15 cellular contexts compared by ENCODE assay signal in the genomic region with DNA sequence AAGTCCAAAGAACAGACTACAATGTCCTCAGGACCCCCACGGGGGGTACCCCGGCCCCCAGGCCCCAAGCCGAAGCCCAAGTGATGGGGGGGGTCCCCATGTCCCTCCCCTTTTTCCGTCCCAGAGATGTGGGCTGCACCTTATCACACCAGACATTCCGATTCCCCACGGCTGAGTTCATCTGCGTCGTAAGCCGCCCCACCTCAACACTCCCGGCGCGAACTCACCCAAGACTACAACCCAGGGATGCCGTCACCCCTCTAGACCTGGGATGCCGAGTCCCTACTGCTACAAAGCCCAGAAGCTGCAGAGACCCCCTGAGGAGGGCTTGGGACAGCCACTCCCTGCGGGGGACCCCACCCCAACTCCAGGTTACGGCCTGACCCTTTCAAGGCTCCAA. TPM values are rescaled to one million over a fixed set of nuclear protein-coding genes. Genes with fewer than 3 reads are reported as not detected.
DNase-seq lines count a peak whose midpoint lies in the region; ATAC-seq and TF ChIP-seq lines count a peak whose summit lies in the region.
"Had no signal": no experiment of that assay in that cellular context is flagged by ENCODE, and none has a peak within 500 bp of the region (broad histone marks: within the 10 kb centered on the region; RNA-seq: fewer than 3 reads in every experiment).

No MANE protein-coding gene starts in this region.

- no peak for TF ChIP-seq CTCF in H9 (conservative IDR thresholded peaks at IDR 0.05)
- no peak for TF ChIP-seq CTCF in GM20000 (IDR thresholded peaks at IDR 0.05; ENCODE audit: extremely low read depth, missing control alignments)

- no peak overlapping the region for H4K91ac ChIP-seq in H9 (ENCODE audit: insufficient read length, low read depth, low read length)

- no peak overlapping the region for H2AK5ac ChIP-seq in H9 (ENCODE audit: insufficient read length, low read length)

- H3K23ac ChIP-seq in H9 (ENCODE audit: insufficient read length, low read depth, low read length): no peak overlapping the region

- no peaks in the 10 kb centered on the region for H3K79me1 ChIP-seq in H9 (ENCODE audit: insufficient read depth, low read depth, low read length, poor library complexity, severe bottlenecking)

- no peak overlapping the region for H2BK15ac ChIP-seq in H9 (ENCODE audit: low read depth, low read length)

- H3K27ac Mint-ChIP-seq in H9: peak overlapping the region; percentile 89 to 94 (median 91); a peak in 5 of 7 replicates
- peak overlapping the region; percentile 81 for H3K27ac Mint-ChIP-seq in stimulated activated effector memory CD8-positive, alpha-beta T cell treated with anti-CD3 and anti-CD28 coated beads, Interleukin-12 subunit alpha, Interleukin-12 subunit beta, amount 100 ng/mL, for 72 hours
- H3K27ac Mint-ChIP-seq: activated T-cell treated with anti-CD3 and anti-CD28 coated beads, Interleukin-2, amount 50 U/mL, for 72 hours; naive thymus-derived CD4-positive, alpha-beta T cell had no signal

- no peaks in the 10 kb centered on the region for H3K4me1 ChIP-seq in H9 (ENCODE audit: insufficient read depth, low read length)

- no peaks in the 10 kb centered on the region; a peak in 1 of 5 replicates for H3K9me3 Mint-ChIP-seq in H9
- H3K9me3 Mint-ChIP-seq in stimulated activated effector memory CD8-positive, alpha-beta T cell treated with anti-CD3 and anti-CD28 coated beads, Interleukin-12 subunit alpha, Interleukin-12 subunit beta, amount 100 ng/mL, for 72 hours: no peaks in the 10 kb centered on the region
- H3K9me3 Mint-ChIP-seq: activated T-cell treated with anti-CD3 and anti-CD28 coated beads, Interleukin-2, amount 50 U/mL, for 72 hours; naive thymus-derived CD4-positive, alpha-beta T cell; stimulated activated naive CD8-positive, alpha-beta T cell treated with anti-CD3 and anti-CD28 coated beads, Interleukin-15, amount 100 ng/mL, for 72 hours had no signal

- no peak overlapping the region for H3T11ph ChIP-seq in H9 (ENCODE audit: low read length)

- H3K27me3 Mint-ChIP-seq in H9 (ENCODE audit: low read depth): no peaks in the 10 kb centered on the region
- H3K27me3 Mint-ChIP-seq: naive thymus-derived CD4-positive, alpha-beta T cell; stimulated activated naive CD8-positive, alpha-beta T cell treated with anti-CD3 and anti-CD28 coated beads, Interleukin-15, amount 100 ng/mL, for 72 hours had no signal

- H2BK12ac ChIP-seq in H9 (ENCODE audit: insufficient read length, low read depth, low read length): no peak overlapping the region

- no peaks in the 10 kb centered on the region for H4K20me1 ChIP-seq in H9 (ENCODE audit: control insufficient read depth, insufficient read depth, insufficient read length)

- no peak overlapping the region for H2BK20ac ChIP-seq in H9 (ENCODE audit: low read depth, low read length, poor library complexity, severe bottlenecking)

- WGBS in H9 (ENCODE audit: extremely low coverage, insufficient read length, low lambda C conversion rate): no CpG with 5 or more reads among the region's 16 CpGs

- no peaks in the 10 kb centered on the region for H3K23me2 ChIP-seq in H9 (ENCODE audit: insufficient read length, low read depth, low read length, poor library complexity, severe bottlenecking)

- no peak overlapping the region for H4K8ac ChIP-seq in H9 (replicated peaks; ENCODE audit: insufficient read length, low read depth, low read length)

- no peak overlapping the region for H3K4me3 Mint-ChIP-seq in H9
- no peak overlapping the region for H3K4me3 Mint-ChIP-seq in stimulated activated effector memory CD8-positive, alpha-beta T cell treated with anti-CD3 and anti-CD28 coated beads, Interleukin-12 subunit alpha, Interleukin-12 subunit beta, amount 100 ng/mL, for 72 hours
- H3K4me3 Mint-ChIP-seq: activated T-cell treated with anti-CD3 and anti-CD28 coated beads, Interleukin-2, amount 50 U/mL, for 72 hours; naive thymus-derived CD4-positive, alpha-beta T cell; stimulated activated naive CD8-positive, alpha-beta T cell treated with anti-CD3 and anti-CD28 coated beads, Interleukin-15, amount 100 ng/mL, for 72 hours had no signal

- H2BK120ac ChIP-seq in H9 (ENCODE audit: low read depth, low read length, poor library complexity, severe bottlenecking): no peak overlapping the region

- H3K4ac ChIP-seq in H9 (ENCODE audit: low read depth, low read length): no peak overlapping the region

- no peak overlapping the region for H3K56ac ChIP-seq in H9 (ENCODE audit: insufficient read length, low read depth, low read length)

- no peak overlapping the region for H2AFZ ChIP-seq in H9 (ENCODE audit: low read length)

- H3K14ac ChIP-seq in H9 (ENCODE audit: insufficient read depth, low read length): no peak overlapping the region

- H3K18ac ChIP-seq in H9 (ENCODE audit: insufficient read length, low read depth, low read length): no peak overlapping the region

- H3K4me2 ChIP-seq in H9 (ENCODE audit: insufficient read depth, insufficient read length, low read length): no peak overlapping the region

- no peaks in the 10 kb centered on the region for H3K27me3 ChIP-seq in H9 (ENCODE audit: insufficient read depth, low read length)

- H3K27ac ChIP-seq in H9 (ENCODE audit: insufficient read length, low read depth, low read length) (no peak overlapping the region), cingulate gyrus (ENCODE audit: low read depth, low read length) (peak overlapping the region; percentile 39)

- H3K4me1 Mint-ChIP-seq in H9: no peaks in the 10 kb centered on the region
- H3K4me1 Mint-ChIP-seq in stimulated activated effector memory CD8-positive, alpha-beta T cell treated with anti-CD3 and anti-CD28 coated beads, Interleukin-12 subunit alpha, Interleukin-12 subunit beta, amount 100 ng/mL, for 72 hours: peaks cover 7% of the 10 kb centered on the region
- H3K4me1 Mint-ChIP-seq: naive thymus-derived CD4-positive, alpha-beta T cell; stimulated activated naive CD8-positive, alpha-beta T cell treated with anti-CD3 and anti-CD28 coated beads, Interleukin-15, amount 100 ng/mL, for 72 hours had no signal

- no peak for ATAC-seq in stimulated activated effector memory CD8-positive, alpha-beta T cell treated with anti-CD3 and anti-CD28 coated beads, Interleukin-12 subunit alpha, Interleukin-12 subunit beta, amount 100 ng/mL, for 72 hours
- no peak for ATAC-seq in HG03135 (IDR thresholded peaks at IDR 0.05; ENCODE audit: unreplicated experiment)
- ATAC-seq: activated T-cell treated with anti-CD3 and anti-CD28 coated beads, Interleukin-2, amount 50 U/mL, for 72 hours; naive thymus-derived CD4-positive, alpha-beta T cell had no signal

- H3K9ac ChIP-seq in H9 (ENCODE audit: extremely low read depth, insufficient read length, low read length): no peak overlapping the region

- DNase-seq in H9 (no peak), mesenteric fat pad (ENCODE audit: low spot score) (peak; percentile 80), NCI-H345 (lab: John Stamatoyannopoulos, UW) (no peak), DMS114 treated with DMSO at 0.1 percent for 48 hours (lab: John Stamatoyannopoulos, UW; ENCODE audit: unreplicated experiment) (no peak), GM20000 (ENCODE audit: low spot score) (no peak)
- no peak for DNase-seq in stimulated activated effector memory CD8-positive, alpha-beta T cell treated with anti-CD3 and anti-CD28 coated beads, Interleukin-12 subunit alpha, Interleukin-12 subunit beta, amount 100 ng/mL, for 72 hours (ENCODE audit: low spot score in 2 of 2)
- DNase-seq: activated T-cell treated with anti-CD3 and anti-CD28 coated beads, Interleukin-2, amount 50 U/mL, for 72 hours; EL; NCI-H1694; NCI-H446 treated with DMSO at 0.1 percent for 48 hours; stimulated activated naive CD8-positive, alpha-beta T cell treated with anti-CD3 and anti-CD28 coated beads, Interleukin-15, amount 100 ng/mL, for 72 hours; T-helper 1 cell had no signal

- no peak overlapping the region for H4K5ac ChIP-seq in H9 (ENCODE audit: insufficient read length, low read depth, low read length)

- H3K36me3 Mint-ChIP-seq in H9 (ENCODE audit: insufficient read depth in 1 of 3, low read depth in 3 of 3): peaks cover 19 to 33% (median 24%) of the 10 kb centered on the region in 3 experiments; a peak in 6 of 7 replicates
- peaks cover 97% of the 10 kb centered on the region for H3K36me3 Mint-ChIP-seq in stimulated activated effector memory CD8-positive, alpha-beta T cell treated with anti-CD3 and anti-CD28 coated beads, Interleukin-12 subunit alpha, Interleukin-12 subunit beta, amount 100 ng/mL, for 72 hours
- H3K36me3 Mint-ChIP-seq: naive thymus-derived CD4-positive, alpha-beta T cell had no signal

- no peaks in the 10 kb centered on the region for H3K79me2 ChIP-seq in H9 (ENCODE audit: insufficient read depth, low read length)

- no peak overlapping the region for H2BK5ac ChIP-seq in H9 (ENCODE audit: insufficient read length, low read length)

- no peaks in the 10 kb centered on the region for H3K9me3 ChIP-seq in H9 (ENCODE audit: control insufficient read depth, low read depth, low read length)

RNA-seq across cellular contexts. Expression of gene PDGFA, which starts 14.5 kb away (rescaled TPM):
- total RNA-seq in H9 (2021): 34.3 and 35.8 TPM in 2 replicates
- 19.7 TPM for total RNA-seq in mesenteric fat pad
